ENCODE assay signal across 8 cellular contexts in genomic region chr2:101003278-101003775, GRCh38. TPM values are rescaled to one million over a fixed set of nuclear protein-coding genes. Genes with fewer than 3 reads are reported as not detected.
DNase-seq lines count a peak whose midpoint lies in the region; ATAC-seq and TF ChIP-seq lines count a peak whose summit lies in the region.

No MANE protein-coding gene starts in this region.

- intact Hi-C loops in activated naive CD4-positive, alpha-beta T cell treated with anti-CD3 and anti-CD28 coated beads for 36 hours (cut with micrococcal nuclease), result loop anchor here (5.0 kb wide), 1 partner anchor 396 kb away; no protein-coding TSS in a partner anchor
- intact Hi-C loops in ascending aorta (cut with DNase I) (loop anchor here (2.0 to 10.0 kb wide), 5 partner anchors 149 to 589 kb away; partner anchors contain the start of genes CHST10, CNOT11, PDCL3 and RNF149), tibial artery (cut with DNase I; ENCODE audit: low total_unique reads) (no loop called here)

- peak overlapping the region; percentile 94 for H3K27ac Mint-ChIP-seq in activated naive CD4-positive, alpha-beta T cell treated with anti-CD3 and anti-CD28 coated beads for 36 hours

- H3K27ac ChIP-seq in ascending aorta, result peak overlapping the region; percentile 89 to 91
- peak overlapping the region; percentile 85 to 91 for H3K27ac ChIP-seq in tibial artery

- H3K4me1 Mint-ChIP-seq in activated naive CD4-positive, alpha-beta T cell treated with anti-CD3 and anti-CD28 coated beads for 36 hours (ENCODE audit: low read depth), result peaks cover 55% of the 10 kb centered on the region

- CTCF ChIA-PET in activated naive CD4-positive, alpha-beta T cell treated with anti-CD3 and anti-CD28 coated beads for 36 hours (lab: Charles Lee), result interaction anchor here (0.6 to 3.1 kb wide), 4 partner anchors 9 to 202 kb away, joined by 3 to 12 read pairs (median 4); no protein-coding TSS in a partner anchor

- H3K27me3 ChIP-seq in ascending aorta, result no peaks in the 10 kb centered on the region
- no peaks in the 10 kb centered on the region for H3K27me3 ChIP-seq in tibial artery

- peaks cover 55% of the 10 kb centered on the region for H3K36me3 Mint-ChIP-seq in activated naive CD4-positive, alpha-beta T cell treated with anti-CD3 and anti-CD28 coated beads for 36 hours (ENCODE audit: low read depth)

- H3K4me3 ChIP-seq in ascending aorta (peak overlapping the region; percentile 90), tibial artery (peak overlapping the region; percentile 80 to 94)

- no peak for DNase-seq in activated naive CD4-positive, alpha-beta T cell treated with anti-CD3 and anti-CD28 coated beads for 36 hours
- DNase-seq in activated naive CD4-positive, alpha-beta T cell (lab: John Stamatoyannopoulos, UW), result no peak
- no peak for DNase-seq in ascending aorta (ENCODE audit: low spot score in 2 of 2)
- peak; percentile 67 for DNase-seq in left kidney (ENCODE audit: low read depth, low spot score)
- DNase-seq in tibial artery, result no peak
- no peak for DNase-seq in stimulated activated CD4-positive, alpha-beta T cell treated with anti-CD3 and anti-CD28 coated beads, Interleukin-15, amount 100 ng/mL, for 24 hours

- H3K36me3 ChIP-seq in ascending aorta, result peaks cover 42 to 51% of the 10 kb centered on the region in 2 donors
- H3K36me3 ChIP-seq in tibial artery, result peaks cover 41 to 48% (median 47%) of the 10 kb centered on the region in 3 donors

- no peaks in the 10 kb centered on the region for H3K9me3 Mint-ChIP-seq in activated naive CD4-positive, alpha-beta T cell treated with anti-CD3 and anti-CD28 coated beads for 36 hours

- TF ChIP-seq CTCF in ascending aorta (IDR thresholded peaks at IDR 0.05) (no peak), tibial artery (IDR thresholded peaks at IDR 0.05) (no peak)

- H3K4me1 ChIP-seq in ascending aorta (peaks cover 3 to 15% of the 10 kb centered on the region in 2 donors), tibial artery (peaks cover 0 to 21% (median 12%) of the 10 kb centered on the region in 4 donors)

- H3K4me3 Mint-ChIP-seq in activated naive CD4-positive, alpha-beta T cell treated with anti-CD3 and anti-CD28 coated beads for 36 hours, result peak overlapping the region; percentile 99

- ATAC-seq in GM18520 (IDR thresholded peaks at IDR 0.05; ENCODE audit: unreplicated experiment) (no peak), GM21528 (IDR thresholded peaks at IDR 0.05; ENCODE audit: low FRiP score, unreplicated experiment) (no peak)

- H3K27me3 Mint-ChIP-seq in activated naive CD4-positive, alpha-beta T cell treated with anti-CD3 and anti-CD28 coated beads for 36 hours (ENCODE audit: low read depth), result no peaks in the 10 kb centered on the region

- H3K9me3 ChIP-seq in ascending aorta (no peaks in the 10 kb centered on the region), tibial artery (no peaks in the 10 kb centered on the region)

RNA-seq across cellular contexts. Expression of gene RPL31, which starts 1.2 kb away (rescaled TPM):
- 1,000 to 10,000 TPM; 2,225 to 2,255 TPM for total RNA-seq in activated naive CD4-positive, alpha-beta T cell treated with anti-CD3 and anti-CD28 coated beads for 36 hours
- 479 TPM for total RNA-seq in ascending aorta
